8 cellular contexts compared by ENCODE assay signal in genomic region chr17:82097919-82098168, GRCh38. TPM values are rescaled to one million over a fixed set of nuclear protein-coding genes. Genes with fewer than 3 reads are reported as not detected.
DNase-seq lines count a peak whose midpoint lies in the region; ATAC-seq and TF ChIP-seq lines count a peak whose summit lies in the region.

No MANE protein-coding gene starts in this region.

- H3K9me3 ChIP-seq in BE2C (peaks cover 4% of the 10 kb centered on the region; the same call in 1 of the 2 replicates), HAP-1 (no peaks in the 10 kb centered on the region), adipocyte (ENCODE audit: control insufficient read depth, low read length) (no peaks in the 10 kb centered on the region), lung (ENCODE audit: control insufficient read depth in 2 of 2, insufficient read depth in 1 of 2, low read length in 1 of 2) (no peaks in the 10 kb centered on the region), aorta (ENCODE audit: control insufficient read depth, low read length) (no peaks in the 10 kb centered on the region)

- no peaks in the 10 kb centered on the region for H3K27me3 ChIP-seq in BE2C
- no peaks in the 10 kb centered on the region for H3K27me3 ChIP-seq in HAP-1 (ENCODE audit: low read depth)
- H3K27me3 ChIP-seq in adipocyte (replicated peaks; ENCODE audit: control insufficient read depth, insufficient read depth, low read length), result no peaks in the 10 kb centered on the region
- H3K27me3 ChIP-seq in lung (ENCODE audit: control insufficient read depth, insufficient read depth), result no peaks in the 10 kb centered on the region
- peaks cover 0 to 2% of the 10 kb centered on the region in 2 donors for H3K27me3 ChIP-seq in aorta (ENCODE audit: control insufficient read depth in 1 of 2, insufficient read depth in 2 of 2, low read length in 1 of 2)

- H3K4me1 ChIP-seq in BE2C (peaks cover 21% of the 10 kb centered on the region), HAP-1 (peaks cover 22% of the 10 kb centered on the region), adipocyte (ENCODE audit: control insufficient read depth, insufficient read depth, low read length) (peaks cover 34% of the 10 kb centered on the region), lung (ENCODE audit: control insufficient read depth in 2 of 2, insufficient read depth in 2 of 2, low read length in 2 of 2) (peaks cover 0 to 13% of the 10 kb centered on the region in 2 donors), aorta (ENCODE audit: control insufficient read depth in 1 of 2, insufficient read depth in 2 of 2, low read length in 2 of 2) (no peaks in the 10 kb centered on the region)

- H3K4me3 ChIP-seq in BE2C (ENCODE audit: low read depth, low read length), result peak overlapping the region; percentile 89
- H3K4me3 ChIP-seq in HAP-1, result peak overlapping the region; percentile 74
- peak overlapping the region; percentile 95 for H3K4me3 ChIP-seq in adipocyte (ENCODE audit: low read length)
- H3K4me3 ChIP-seq in lung, result peak overlapping the region; percentile 74
- peak overlapping the region; percentile 65 to 73 for H3K4me3 ChIP-seq in aorta (ENCODE audit: low read length in 2 of 2)

- intact Hi-C loops in aorta (cut with DNase I), result loop anchor here in 1 of 2 donors (5.0 kb wide), 1 partner anchor 61 kb away; the partner anchor contains the start of gene DCXR

- peaks cover 55% of the 10 kb centered on the region for H3K36me3 ChIP-seq in BE2C
- H3K36me3 ChIP-seq in HAP-1 (replicated peaks), result peaks cover 47% of the 10 kb centered on the region
- peaks cover 38% of the 10 kb centered on the region for H3K36me3 ChIP-seq in adipocyte (ENCODE audit: control insufficient read depth, insufficient read depth, low read length, severe bottlenecking)
- peaks cover 0 to 28% of the 10 kb centered on the region in 2 donors for H3K36me3 ChIP-seq in lung (ENCODE audit: control insufficient read depth in 2 of 2, insufficient read depth in 2 of 2, low read length in 2 of 2)
- H3K36me3 ChIP-seq in aorta (ENCODE audit: control insufficient read depth in 1 of 2, insufficient read depth in 2 of 2, low read length in 1 of 2), result peaks cover 0 to 6% of the 10 kb centered on the region in 2 donors

- H3K27ac ChIP-seq in lung (ENCODE audit: low read depth in 1 of 2, low read length in 1 of 2) (peak overlapping the region; percentile 88 to 91), aorta (ENCODE audit: low read depth in 1 of 2, low read length in 2 of 2) (peak overlapping the region in 1 of 2 donors; percentile 46)

- in situ Hi-C loops in HAP-1 (cut with MboI; ENCODE audit: low sequenced_read_pairs), result no loop called here

- DNase-seq in BE2C (no peak), HAP-1 (ENCODE audit: low spot score in 2 of 2) (no peak), adipocyte (ENCODE audit: low read depth) (no peak), lung (ENCODE audit: low spot score) (no peak), aorta (no peak), occipital lobe (lab: John Stamatoyannopoulos, UW) (no peak), NCI-H345 treated with DMSO at 0.1 percent for 48 hours (lab: John Stamatoyannopoulos, UW; ENCODE audit: unreplicated experiment) (no peak)
- DNase-seq in activated effector memory CD4-positive, alpha-beta T cell treated with anti-CD3 and anti-CD28 coated beads, Interleukin-2, amount 50 U/mL, for 16 hours, result no peak

- no peak for TF ChIP-seq CTCF in BE2C (IDR thresholded peaks at IDR 0.05; ENCODE audit: low read depth, low read length)
- TF ChIP-seq CTCF in lung (IDR thresholded peaks at IDR 0.05; ENCODE audit: control extremely low read depth, extremely low read depth), result no peak

- 0 to 1% methylated on average over 7 to 36 of the region's 36 CpGs for WGBS in lung, 2 donors
- WGBS in aorta, 2 donors, result 1 to 2% methylated on average over 24 to 36 of the region's 36 CpGs

- peak overlapping the region; percentile 98 for H3K9ac ChIP-seq in adipocyte (ENCODE audit: low read length)

- ATAC-seq in lung (ENCODE audit: insufficient read depth, low FRiP score), result no peak
- ATAC-seq in aorta (ENCODE audit: low FRiP score), result no peak

RNA-seq across cellular contexts. Expression of gene FASN, which starts 0.2 kb away (rescaled TPM):
- 379 TPM for polyA plus RNA-seq in BE2C (2012; ENCODE audit: insufficient read depth, insufficient read length, low read depth)
- total RNA-seq in lung (100 to 1,000 TPM in 1 of 2 donors, 10 to 100 TPM in 1; 46.2 to 604 TPM), aorta (10 to 100 TPM; 42.2 to 64.0 TPM), occipital lobe (84.1 TPM)
- polyA plus RNA-seq in lung (100 to 1,000 TPM; 166 to 258 TPM), aorta (10 to 100 TPM in 1 of 2 donors, 1 to 10 TPM in 1; 4.3 to 10.4 TPM)

RNA-seq across cellular contexts. Expression of gene DUS1L, which starts 32.2 kb away (rescaled TPM):
- polyA plus RNA-seq in BE2C (2012; ENCODE audit: insufficient read depth, insufficient read length, low read depth), result 415 TPM
- total RNA-seq in lung, result 100 to 1,000 TPM in 1 of 2 donors, 10 to 100 TPM in 1; 40.0 to 117 TPM
- polyA plus RNA-seq in lung, result 100 to 1,000 TPM in 1 of 2 donors, 10 to 100 TPM in 1; 82.8 to 179 TPM
- 10 to 100 TPM; 47.0 to 61.1 TPM for total RNA-seq in aorta
- polyA plus RNA-seq in aorta, result 100 to 1,000 TPM in 1 of 2 donors, 10 to 100 TPM in 1; 43.7 to 143 TPM
- 21.4 TPM for total RNA-seq in occipital lobe

RNA-seq across cellular contexts. Expression of gene GPS1, which starts 46.1 kb away (rescaled TPM):
- 585 TPM for polyA plus RNA-seq in BE2C (2012; ENCODE audit: insufficient read depth, insufficient read length, low read depth)
- total RNA-seq in lung, result 100 to 1,000 TPM in 1 of 2 donors, 10 to 100 TPM in 1; 71.0 to 102 TPM
- polyA plus RNA-seq in lung, result 10 to 100 TPM; 79.0 to 99.8 TPM
- 10 to 100 TPM; 46.9 to 60.7 TPM for total RNA-seq in aorta
- 100 to 1,000 TPM in 1 of 2 donors, 10 to 100 TPM in 1; 47.6 to 171 TPM for polyA plus RNA-seq in aorta
- 64.4 TPM for total RNA-seq in occipital lobe

RNA-seq across cellular contexts. Expression of gene RFNG, which starts 46.2 kb away (rescaled TPM):
- polyA plus RNA-seq in BE2C (2012; ENCODE audit: insufficient read depth, insufficient read length, low read depth), result 73.1 TPM
- total RNA-seq in lung (10 to 100 TPM; 34.7 to 37.5 TPM), aorta (10 to 100 TPM; 28.2 to 34.0 TPM), occipital lobe (14.5 TPM)
- polyA plus RNA-seq in lung (10 to 100 TPM; 29.1 to 38.2 TPM), aorta (10 to 100 TPM; 28.3 to 73.0 TPM)
